ENCODE assay signal across 36 cellular contexts in genomic region chr2:8319219-8319618, GRCh38.
DNase-seq lines count a peak whose midpoint lies in the region; ATAC-seq, FAIRE-seq and TF ChIP-seq lines count a peak whose summit lies in the region.
"Had no signal": no experiment of that assay in that cellular context is flagged by ENCODE, and none has a peak within 500 bp of the region (broad histone marks: within the 10 kb centered on the region; RNA-seq: fewer than 3 reads in every experiment).

No MANE protein-coding gene starts in this region.

- H3K4me3 ChIP-seq in keratinocyte (ENCODE audit: control insufficient read depth in 2 of 3, extremely low read depth in 1 of 3, insufficient read depth in 2 of 3, low read depth in 1 of 3, low read length in 3 of 3) = no peak overlapping the region
- H3K4me3 ChIP-seq: coronary artery, SJCRH30 had no signal

- no peak for DNase-seq in activated T-cell treated with anti-CD3 and anti-CD28 coated beads, Interleukin-2, amount 50 U/mL, for 72 hours
- no peak for DNase-seq in activated T-cell treated with anti-CD3 and anti-CD28 coated beads, Interleukin-2, amount 50 U/mL, for 1 hour
- DNase-seq in keratinocyte (ENCODE audit: low read depth, low spot score) (no peak), NCI-H2227 (lab: John Stamatoyannopoulos, UW; ENCODE audit: unreplicated experiment) (no peak)
- DNase-seq in stimulated activated CD8-positive, alpha-beta memory T cell treated with anti-CD3 and anti-CD28 coated beads, Interleukin-4, amount 100 ng/mL, for 48 hours = no peak
- DNase-seq: activated CD4-positive, alpha-beta T cell treated with anti-CD3 and anti-CD28 coated beads for 1 hour; activated CD8-positive, alpha-beta T cell treated with anti-CD3 and anti-CD28 coated beads, Interleukin-2, amount 10 ng/mL, durations not matched to agents 7 days and 5 days; activated effector memory CD4-positive, alpha-beta T cell treated with anti-CD3 and anti-CD28 coated beads, Interleukin-2, amount 50 U/mL, for 16 hours; activated T-cell treated with anti-CD3 and anti-CD28 coated beads for 4 hours; AML-193; caudate nucleus; CD4-positive, alpha-beta T cell; DND-41; effector CD8-positive, alpha-beta T cell; GF-D8; Karpas-422; midbrain; naive B cell; NCI-H1436; NCI-H2081 treated with DMSO at 0.1 percent for 48 hours; NCI-H345; SJCRH30; stimulated activated CD4-positive, alpha-beta T cell treated with anti-CD3 and anti-CD28 coated beads, Interleukin-12 subunit alpha, Interleukin-12 subunit beta, amount 100 ng/mL, for 4 hours; stimulated activated CD4-positive, alpha-beta T cell treated with anti-CD3 and anti-CD28 coated beads, Interleukin-2, amount 100 ng/mL, for 48 hours; substantia nigra; SW 1271 had no signal

- no peaks in the 10 kb centered on the region for H3K36me3 ChIP-seq in keratinocyte (ENCODE audit: control insufficient read depth in 2 of 2, extremely low read depth in 1 of 2, insufficient read depth in 2 of 2, low read length in 2 of 2)
- H3K36me3 ChIP-seq: SJCRH30 had no signal

- H2AFZ ChIP-seq in keratinocyte (ENCODE audit: control insufficient read depth, low read length) = no peak overlapping the region

- H3K79me2 ChIP-seq in keratinocyte (ENCODE audit: control insufficient read depth, insufficient read depth, low read length) = no peaks in the 10 kb centered on the region

- H4K20me1 ChIP-seq in keratinocyte (ENCODE audit: control insufficient read depth, extremely low read depth, insufficient read depth, low read length) = no peaks in the 10 kb centered on the region

- H3K36me3 Mint-ChIP-seq in activated T-cell treated with anti-CD3 and anti-CD28 coated beads, Interleukin-2, amount 50 U/mL, for 72 hours (ENCODE audit: insufficient read depth in 2 of 2) = peaks cover 0 to 6% of the 10 kb centered on the region in 2 donors
- H3K36me3 Mint-ChIP-seq in activated T-helper 17 cell treated with anti-CD3 and anti-CD28 coated beads, Interleukin-2, amount 50 U/mL, for 72 hours (ENCODE audit: low read depth) = no peaks in the 10 kb centered on the region
- H3K36me3 Mint-ChIP-seq in stimulated activated naive CD8-positive, alpha-beta T cell treated with anti-CD3 and anti-CD28 coated beads, Interleukin-15, Interleukin-2, amounts not matched to agents 100 ng/mL and 50 ng/mL, for 24 hours (ENCODE audit: low read depth) = no peaks in the 10 kb centered on the region
- H3K36me3 Mint-ChIP-seq: naive B cell had no signal

- no peaks in the 10 kb centered on the region for H3K9me3 Mint-ChIP-seq in activated T-cell treated with anti-CD3 and anti-CD28 coated beads, Interleukin-2, amount 50 U/mL, for 72 hours
- peaks cover 3% of the 10 kb centered on the region for H3K9me3 Mint-ChIP-seq in activated T-helper 17 cell treated with anti-CD3 and anti-CD28 coated beads, Interleukin-2, amount 50 U/mL, for 72 hours
- no peaks in the 10 kb centered on the region for H3K9me3 Mint-ChIP-seq in stimulated activated naive CD8-positive, alpha-beta T cell treated with anti-CD3 and anti-CD28 coated beads, Interleukin-15, Interleukin-2, amounts not matched to agents 100 ng/mL and 50 ng/mL, for 24 hours
- H3K9me3 Mint-ChIP-seq: CD4-positive, alpha-beta T cell; type B pancreatic cell had no signal

- H3K9me3 ChIP-seq in keratinocyte (ENCODE audit: control insufficient read depth, low read depth, low read length) = no peaks in the 10 kb centered on the region
- H3K9me3 ChIP-seq: SJCRH30 had no signal

- H3K4me1 Mint-ChIP-seq in activated T-cell treated with anti-CD3 and anti-CD28 coated beads, Interleukin-2, amount 50 U/mL, for 72 hours (ENCODE audit: low read depth) = peaks cover 26% of the 10 kb centered on the region
- H3K4me1 Mint-ChIP-seq in activated T-helper 17 cell treated with anti-CD3 and anti-CD28 coated beads, Interleukin-2, amount 50 U/mL, for 72 hours = peaks cover 16% of the 10 kb centered on the region
- H3K4me1 Mint-ChIP-seq in stimulated activated naive CD8-positive, alpha-beta T cell treated with anti-CD3 and anti-CD28 coated beads, Interleukin-15, Interleukin-2, amounts not matched to agents 100 ng/mL and 50 ng/mL, for 24 hours (ENCODE audit: low read depth) = peaks cover 27% of the 10 kb centered on the region

- peaks cover 20% of the 10 kb centered on the region for H3K27me3 Mint-ChIP-seq in activated T-cell treated with anti-CD3 and anti-CD28 coated beads, Interleukin-2, amount 50 U/mL, for 72 hours (ENCODE audit: low read depth)
- no peaks in the 10 kb centered on the region for H3K27me3 Mint-ChIP-seq in activated T-helper 17 cell treated with anti-CD3 and anti-CD28 coated beads, Interleukin-2, amount 50 U/mL, for 72 hours
- peaks cover 5% of the 10 kb centered on the region for H3K27me3 Mint-ChIP-seq in stimulated activated naive CD8-positive, alpha-beta T cell treated with anti-CD3 and anti-CD28 coated beads, Interleukin-15, Interleukin-2, amounts not matched to agents 100 ng/mL and 50 ng/mL, for 24 hours
- H3K27me3 Mint-ChIP-seq: CD4-positive, alpha-beta T cell had no signal

- no peak overlapping the region for H3K27ac ChIP-seq in keratinocyte (ENCODE audit: control insufficient read depth, insufficient read depth, low read length)
- H3K27ac ChIP-seq: coronary artery, SJCRH30 had no signal

- dilution Hi-C loops in keratinocyte (cut with MboI; ENCODE audit: extremely low pct_ligation_motif_present, low sequenced_read_pairs) = no loop called here

- ATAC-seq in activated T-cell treated with anti-CD3 and anti-CD28 coated beads, Interleukin-2, amount 50 U/mL, for 72 hours (replicated peaks in 1 of 2) = peak; percentile 82 to 84
- ATAC-seq in activated T-helper 17 cell treated with anti-CD3 and anti-CD28 coated beads, Interleukin-2, amount 50 U/mL, for 72 hours (replicated peaks) = peak; percentile 83
- no peak for ATAC-seq in GM18909 (IDR thresholded peaks at IDR 0.05; ENCODE audit: poor library complexity, unreplicated experiment)
- ATAC-seq: activated CD8-positive, alpha-beta T cell treated with anti-CD3 and anti-CD28 coated beads, Interleukin-2, amount 10 ng/mL, durations not matched to agents 7 days and 5 days; sciatic nerve had no signal

- peak; percentile 26 for FAIRE-seq in keratinocyte (lab: Jason Lieb, UNC)
- FAIRE-seq: astrocyte, GM19239, H1 had no signal

- H3K9ac ChIP-seq in keratinocyte (ENCODE audit: control insufficient read depth, extremely low read depth, insufficient read depth, low read length) = no peak overlapping the region

- peaks cover 3% of the 10 kb centered on the region for H3K27me3 ChIP-seq in keratinocyte (ENCODE audit: control insufficient read depth, extremely low read depth, insufficient read depth, low read length)

- H3K9me1 ChIP-seq in keratinocyte (ENCODE audit: control insufficient read depth, extremely low read depth, insufficient read depth, low read length) = no peaks in the 10 kb centered on the region

- no peak overlapping the region for H3K4me2 ChIP-seq in keratinocyte (ENCODE audit: control insufficient read depth, extremely low read depth, insufficient read depth, low read depth, low read length)

- H3K4me1 ChIP-seq in keratinocyte (ENCODE audit: control insufficient read depth, extremely low read depth, insufficient read depth, low read length) = no peaks in the 10 kb centered on the region
- H3K4me1 ChIP-seq: SJCRH30 had no signal

- peak overlapping the region in 1 of 2 donors; percentile 40 for H3K4me3 Mint-ChIP-seq in activated T-cell treated with anti-CD3 and anti-CD28 coated beads, Interleukin-2, amount 50 U/mL, for 72 hours
- H3K4me3 Mint-ChIP-seq in activated T-helper 17 cell treated with anti-CD3 and anti-CD28 coated beads, Interleukin-2, amount 50 U/mL, for 72 hours = peak overlapping the region; percentile 29
- H3K4me3 Mint-ChIP-seq in stimulated activated naive CD8-positive, alpha-beta T cell treated with anti-CD3 and anti-CD28 coated beads, Interleukin-15, Interleukin-2, amounts not matched to agents 100 ng/mL and 50 ng/mL, for 24 hours = no peak overlapping the region
- H3K4me3 Mint-ChIP-seq: activated CD8-positive, alpha-beta T cell treated with anti-CD3 and anti-CD28 coated beads, Interleukin-2, amount 10 ng/mL, durations not matched to agents 7 days and 5 days; CD4-positive, alpha-beta T cell; naive B cell; type B pancreatic cell had no signal

- TF ChIP-seq CTCF in keratinocyte (optimal IDR thresholded peaks at IDR 0.05 in 1 of 3, IDR thresholded peaks at IDR 0.05 in 1 of 3, conservative IDR thresholded peaks at IDR 0.05 in 1 of 3; ENCODE audit: extremely low read depth in 1 of 3, insufficient read depth in 2 of 3, low read length in 3 of 3) = no peak

- H3K27ac Mint-ChIP-seq in activated T-cell treated with anti-CD3 and anti-CD28 coated beads, Interleukin-2, amount 50 U/mL, for 72 hours = peak overlapping the region; percentile 8
- H3K27ac Mint-ChIP-seq in activated T-helper 17 cell treated with anti-CD3 and anti-CD28 coated beads, Interleukin-2, amount 50 U/mL, for 72 hours = peak overlapping the region; percentile 81
- H3K27ac Mint-ChIP-seq in stimulated activated naive CD8-positive, alpha-beta T cell treated with anti-CD3 and anti-CD28 coated beads, Interleukin-15, Interleukin-2, amounts not matched to agents 100 ng/mL and 50 ng/mL, for 24 hours = peak overlapping the region; percentile 5
- H3K27ac Mint-ChIP-seq: activated CD8-positive, alpha-beta T cell treated with anti-CD3 and anti-CD28 coated beads, Interleukin-2, amount 10 ng/mL, durations not matched to agents 7 days and 5 days; CD4-positive, alpha-beta T cell; naive B cell; progenitor cell of endocrine pancreas; type B pancreatic cell had no signal

Comparison
In these comparisons a context has a peak if more than half of its experiments do, and no peak if none do; other contexts are left out.
1. H3K27ac Mint-ChIP-seq: peak in every context shown above with its lines; median percentile 81 in activated T-helper 17 cell treated with anti-CD3 and anti-CD28 coated beads, Interleukin-2, amount 50 U/mL, for 72 hours; 8 in activated T-cell treated with anti-CD3 and anti-CD28 coated beads, Interleukin-2, amount 50 U/mL, for 72 hours; 5 in stimulated activated naive CD8-positive, alpha-beta T cell treated with anti-CD3 and anti-CD28 coated beads, Interleukin-15, Interleukin-2, amounts not matched to agents 100 ng/mL and 50 ng/mL, for 24 hours.